In genomic region chr1:111541721-111542120, GRCh38 we compare ENCODE assay signal across 13 cellular contexts. TPM values are rescaled to one million over a fixed set of nuclear protein-coding genes. Genes with fewer than 3 reads are reported as not detected.
DNase-seq lines count a peak whose midpoint lies in the region; ATAC-seq and TF ChIP-seq lines count a peak whose summit lies in the region.
"Had no signal": no experiment of that assay in that cellular context is flagged by ENCODE, and none has a peak within 500 bp of the region (broad histone marks: within the 10 kb centered on the region; RNA-seq: fewer than 3 reads in every experiment).

No MANE protein-coding gene starts in this region.

- no peaks in the 10 kb centered on the region for H3K4me1 ChIP-seq in OCI-LY7 (ENCODE audit: insufficient read depth, low read length, poor library complexity, severe bottlenecking)
- no peaks in the 10 kb centered on the region for H3K4me1 ChIP-seq in Karpas-422 (ENCODE audit: low read length)

- H3K36me3 Mint-ChIP-seq in activated T-helper 1 cell treated with anti-CD3 and anti-CD28 coated beads, Interleukin-12 subunit alpha, Interleukin-12 subunit beta, Interleukin-2, Interleukin-4 antibody, amounts not matched to agents 30 ng/mL and 10 ng/mL and 1 ng/mL, durations not matched to agents 14 hours and 24 hours and 36 hours (ENCODE audit: low read depth): peaks cover 8% of the 10 kb centered on the region

- DNase-seq in AG08396 (ENCODE audit: low spot score) (peak; percentile 36), HT1080 (ENCODE audit: low read depth) (peak; percentile 86), astrocyte of the cerebellum (ENCODE audit: low read depth) (peak; percentile 16), kidney glomerular epithelial cell (lab: John Stamatoyannopoulos, UW) (peak; percentile 87), OCI-LY7 (ENCODE audit: low spot score) (no peak), Karpas-422 (no peak)
- no peak for DNase-seq in activated T-helper 1 cell treated with anti-CD3 and anti-CD28 coated beads, Interleukin-12 subunit alpha, Interleukin-12 subunit beta, Interleukin-2, Interleukin-4 antibody, amounts not matched to agents 30 ng/mL and 10 ng/mL and 1 ng/mL, durations not matched to agents 14 hours and 24 hours and 36 hours (ENCODE audit: low spot score)
- DNase-seq: activated CD4-positive, alpha-beta T cell treated with anti-CD3 and anti-CD28 coated beads for 48 hours; activated naive CD4-positive, alpha-beta T cell treated with Interleukin-2 at 50 U/mL for 16 hours; NCI-H1417 treated with DMSO at 0.1 percent for 48 hours had no signal

- H4K20me1 ChIP-seq in OCI-LY7 (ENCODE audit: insufficient read depth, low read length): no peaks in the 10 kb centered on the region
- no peaks in the 10 kb centered on the region for H4K20me1 ChIP-seq in Karpas-422 (ENCODE audit: insufficient read depth, low read depth, low read length)

- no peaks in the 10 kb centered on the region for H3K9me3 ChIP-seq in OCI-LY7 (ENCODE audit: low read length)
- no peaks in the 10 kb centered on the region for H3K9me3 ChIP-seq in Karpas-422 (ENCODE audit: low read length)

- CTCF ChIA-PET in OCI-LY7 (lab: Charles Lee; ENCODE audit: unreplicated experiment): no interaction called here

- H3K9me3 Mint-ChIP-seq in activated T-helper 1 cell treated with anti-CD3 and anti-CD28 coated beads, Interleukin-12 subunit alpha, Interleukin-12 subunit beta, Interleukin-2, Interleukin-4 antibody, amounts not matched to agents 30 ng/mL and 10 ng/mL and 1 ng/mL, durations not matched to agents 14 hours and 24 hours and 36 hours: peaks cover 12% of the 10 kb centered on the region

- peaks cover 15% of the 10 kb centered on the region for H3K27me3 Mint-ChIP-seq in activated T-helper 1 cell treated with anti-CD3 and anti-CD28 coated beads, Interleukin-12 subunit alpha, Interleukin-12 subunit beta, Interleukin-2, Interleukin-4 antibody, amounts not matched to agents 30 ng/mL and 10 ng/mL and 1 ng/mL, durations not matched to agents 14 hours and 24 hours and 36 hours (ENCODE audit: insufficient read depth)

- no TSS peak for BruUV-seq in OCI-LY7 (replicated peaks; lab: Mats Ljungman, UMichigan)

- TF ChIP-seq CTCF in astrocyte of the cerebellum (IDR thresholded peaks at IDR 0.05; ENCODE audit: low read depth, low read length, missing control alignments) (no peak), OCI-LY7 (conservative IDR thresholded peaks at IDR 0.05; ENCODE audit: low read length) (no peak)

- no peaks in the 10 kb centered on the region for H3K79me2 ChIP-seq in OCI-LY7 (ENCODE audit: insufficient read depth, low read depth, low read length)
- H3K79me2 ChIP-seq in Karpas-422 (ENCODE audit: low read length): no peaks in the 10 kb centered on the region

- H3K27ac Mint-ChIP-seq in activated T-helper 1 cell treated with anti-CD3 and anti-CD28 coated beads, Interleukin-12 subunit alpha, Interleukin-12 subunit beta, Interleukin-2, Interleukin-4 antibody, amounts not matched to agents 30 ng/mL and 10 ng/mL and 1 ng/mL, durations not matched to agents 14 hours and 24 hours and 36 hours: no peak overlapping the region

- no peak overlapping the region for H3K27ac ChIP-seq in OCI-LY7 (ENCODE audit: low read depth, low read length, poor library complexity, severe bottlenecking)
- H3K27ac ChIP-seq in Karpas-422 (ENCODE audit: low read length): no peak overlapping the region
- H3K27ac ChIP-seq: HL-60 had no signal

- ATAC-seq in HG03469 (IDR thresholded peaks at IDR 0.05; ENCODE audit: unreplicated experiment): no peak

- H2AFZ ChIP-seq in OCI-LY7 (ENCODE audit: low read length) (no peak overlapping the region), Karpas-422 (ENCODE audit: low read length) (no peak overlapping the region)

- H3K36me3 ChIP-seq in OCI-LY7 (ENCODE audit: insufficient read depth, low read length): no peaks in the 10 kb centered on the region
- H3K36me3 ChIP-seq in Karpas-422 (ENCODE audit: insufficient read depth, low read length): no peaks in the 10 kb centered on the region

- intact Hi-C loops in OCI-LY7 (cut with micrococcal nuclease; ENCODE audit: unreplicated experiment): no loop called here
- intact Hi-C loops in activated T-helper 1 cell treated with anti-CD3 and anti-CD28 coated beads, Interleukin-12 subunit alpha, Interleukin-12 subunit beta, Interleukin-2, Interleukin-4 antibody, amounts not matched to agents 30 ng/mL and 10 ng/mL and 1 ng/mL, durations not matched to agents 14 hours and 24 hours and 36 hours (cut with micrococcal nuclease): no loop called here

- peaks cover 8% of the 10 kb centered on the region for H3K4me1 Mint-ChIP-seq in activated T-helper 1 cell treated with anti-CD3 and anti-CD28 coated beads, Interleukin-12 subunit alpha, Interleukin-12 subunit beta, Interleukin-2, Interleukin-4 antibody, amounts not matched to agents 30 ng/mL and 10 ng/mL and 1 ng/mL, durations not matched to agents 14 hours and 24 hours and 36 hours (ENCODE audit: low read depth)

- H3K4me2 ChIP-seq in OCI-LY7 (ENCODE audit: low read length): no peak overlapping the region
- no peak overlapping the region for H3K4me2 ChIP-seq in Karpas-422 (ENCODE audit: low read depth, low read length, poor library complexity, severe bottlenecking)

- H3K4me3 Mint-ChIP-seq in activated T-helper 1 cell treated with anti-CD3 and anti-CD28 coated beads, Interleukin-12 subunit alpha, Interleukin-12 subunit beta, Interleukin-2, Interleukin-4 antibody, amounts not matched to agents 30 ng/mL and 10 ng/mL and 1 ng/mL, durations not matched to agents 14 hours and 24 hours and 36 hours: no peak overlapping the region

- no peaks in the 10 kb centered on the region for H3K27me3 ChIP-seq in Karpas-422 (ENCODE audit: low read length)

- H3K9ac ChIP-seq in Karpas-422 (ENCODE audit: low read length): no peak overlapping the region

- H3K4me3 ChIP-seq in astrocyte of the cerebellum (ENCODE audit: low read depth, low read length) (no peak overlapping the region), OCI-LY7 (ENCODE audit: low read depth, low read length, poor library complexity, severe bottlenecking) (no peak overlapping the region), Karpas-422 (ENCODE audit: low read length) (no peak overlapping the region)

- H3K9me2 ChIP-seq in OCI-LY7 (ENCODE audit: insufficient read depth, low read length): no peaks in the 10 kb centered on the region
- no peaks in the 10 kb centered on the region for H3K9me2 ChIP-seq in Karpas-422 (replicated peaks; ENCODE audit: insufficient read depth, low read length)

- in situ Hi-C loops in astrocyte of the cerebellum (cut with HindIII; ENCODE audit: low sequenced_read_pairs): no loop called here

- POLR2A ChIA-PET in OCI-LY7 (lab: Charles Lee): interaction anchor here (0.6 to 1.1 kb wide), 3 partner anchors 90 to 670 kb away, joined by 3 to 5 read pairs (median 4); no protein-coding TSS in a partner anchor

RNA-seq across cellular contexts. Expression of gene ADORA3, which starts 38.3 kb away (rescaled TPM):
- total RNA-seq in HT1080 (2014; rRNA removed; shearing (Covaris generic)): not detected in 2 replicates
- polyA plus RNA-seq in HT1080 (2015; cell fraction: cytosol; rRNA removed): 0.26 TPM in 1 of 2 replicates, not detected in the other
- polyA plus RNA-seq in HT1080 (2015; cell fraction: nucleus; rRNA removed): not detected in 2 replicates
- total RNA-seq in OCI-LY7 (2014; rRNA removed; shearing (Covaris generic)): not detected in 2 replicates
- total RNA-seq in OCI-LY7 (2022): 0.17 TPM in 1 of 2 replicates, not detected in the other
- total RNA-seq in activated T-helper 1 cell treated with anti-CD3 and anti-CD28 coated beads, Interleukin-12 subunit alpha, Interleukin-12 subunit beta, Interleukin-2, Interleukin-4 antibody, amounts not matched to agents 30 ng/mL and 10 ng/mL and 1 ng/mL, durations not matched to agents 14 hours and 24 hours and 36 hours: 0.10 and 0.20 TPM in 2 replicates
- total RNA-seq in Karpas-422 (2014; rRNA removed; shearing (Covaris generic); ENCODE audit: low replicate concordance): not detected in 2 replicates
- total RNA-seq: osteoblast had no signal

RNA-seq across cellular contexts. Expression of gene TMIGD3, which starts 38.3 kb away (rescaled TPM):
- total RNA-seq in HT1080 (2014; rRNA removed; shearing (Covaris generic)): not detected in 2 replicates
- polyA plus RNA-seq in HT1080 (2015; cell fraction: cytosol; rRNA removed): not detected in 2 replicates
- polyA plus RNA-seq in HT1080 (2015; cell fraction: nucleus; rRNA removed): not detected in 2 replicates
- total RNA-seq in OCI-LY7 (2014; rRNA removed; shearing (Covaris generic)): not detected in 2 replicates
- total RNA-seq in OCI-LY7 (2022): not detected in 2 replicates
- total RNA-seq in activated T-helper 1 cell treated with anti-CD3 and anti-CD28 coated beads, Interleukin-12 subunit alpha, Interleukin-12 subunit beta, Interleukin-2, Interleukin-4 antibody, amounts not matched to agents 30 ng/mL and 10 ng/mL and 1 ng/mL, durations not matched to agents 14 hours and 24 hours and 36 hours: not detected in 2 replicates
- total RNA-seq in Karpas-422 (2014; rRNA removed; shearing (Covaris generic); ENCODE audit: low replicate concordance): not detected in 2 replicates
- total RNA-seq: osteoblast had no signal

Comparison
In these comparisons a context has a peak if more than half of its experiments do, and no peak if none do; other contexts are left out.
1. DNase-seq: peak in AG08396 (single experiment), HT1080 (single experiment), astrocyte of the cerebellum (single experiment) and kidney glomerular epithelial cell (single experiment); none in OCI-LY7 (single experiment), activated T-helper 1 cell treated with anti-CD3 and anti-CD28 coated beads, Interleukin-12 subunit alpha, Interleukin-12 subunit beta, Interleukin-2, Interleukin-4 antibody, amounts not matched to agents 30 ng/mL and 10 ng/mL and 1 ng/mL, durations not matched to agents 14 hours and 24 hours and 36 hours (single experiment) and Karpas-422 (single experiment).